ENCODE assay signal across 1 cellular context in genomic region chr20:20017001-20017851, GRCh38.
TF ChIP-seq lines count a peak whose summit lies in the region.

TSS of gene NAA20 (plus strand) at chr20:20017362. CDS start at chr20:20017397, 35 bp downstream.

TF ChIP-seq in K562, 482 proteins besides CTCF, POLR2A, EP300 and RAD21 (continued from another document and continues in another):
- no peak for TF ChIP-seq ZNF740 (CRISPR knock-in tag; IDR thresholded peaks at IDR 0.05)
- no peak for TF ChIP-seq ZNF740 (tag; IDR thresholded peaks at IDR 0.05)
- no peak for TF ChIP-seq JUN (IDR thresholded peaks at IDR 0.05; ENCODE audit: borderline replicate concordance, low read depth, low read length)
- TF ChIP-seq JUN (CRISPR knock-in tag; IDR thresholded peaks at IDR 0.05; ENCODE audit: borderline replicate concordance): no peak
- no peak for TF ChIP-seq ZNF609 (CRISPR knock-in tag; IDR thresholded peaks at IDR 0.05; ENCODE audit: borderline replicate concordance)
- TF ChIP-seq E2F5 (CRISPR knock-in tag; IDR thresholded peaks at IDR 0.05): no peak
- TF ChIP-seq POU5F1 (IDR thresholded peaks at IDR 0.05; ENCODE audit: borderline replicate concordance, low read depth, low read length, partially characterized antibody): no peak
- no peak for TF ChIP-seq BHLHE40 (IDR thresholded peaks at IDR 0.05; ENCODE audit: low read length)
- TF ChIP-seq KLF10 (CRISPR knock-in tag; IDR thresholded peaks at IDR 0.05): no peak
- no peak for TF ChIP-seq ZNF217 (CRISPR knock-in tag; IDR thresholded peaks at IDR 0.05)
- no peak; the same call in 1 of the 2 replicates for TF ChIP-seq CTBP1 (IDR thresholded peaks at IDR 0.05; ENCODE audit: borderline replicate concordance)
- no peak for TF ChIP-seq ZBED1 (IDR thresholded peaks at IDR 0.05)
- TF ChIP-seq MEF2A (IDR thresholded peaks at IDR 0.05; ENCODE audit: control insufficient read depth, low read depth, low read length): no peak
- TF ChIP-seq CC2D1A (IDR thresholded peaks at IDR 0.05): no peak
- TF ChIP-seq SP2 (IDR thresholded peaks at IDR 0.05; ENCODE audit: extremely low read depth, low read depth, low read length, poor library complexity, severe bottlenecking): no peak
- TF ChIP-seq E2F3 (CRISPR knock-in tag; IDR thresholded peaks at IDR 0.05): no peak
- TF ChIP-seq ZNF655 (CRISPR knock-in tag; IDR thresholded peaks at IDR 0.05): no peak
- TF ChIP-seq ARID2 (IDR thresholded peaks at IDR 0.05): no peak
- TF ChIP-seq KAT2B (IDR thresholded peaks at IDR 0.05; ENCODE audit: low read depth, low read length): no peak
- no peak for TF ChIP-seq ZNF274 (IDR thresholded peaks at IDR 0.05; ENCODE audit: borderline replicate concordance, low read depth, low read length)
- no peak for TF ChIP-seq ERF (CRISPR knock-in tag; IDR thresholded peaks at IDR 0.05)
- no peak for TF ChIP-seq RBM22 (IDR thresholded peaks at IDR 0.05; ENCODE audit: low read depth, low read length, poor library complexity, severe bottlenecking)
- no peak for TF ChIP-seq TFAM (CRISPR knock-in tag; conservative IDR thresholded peaks at IDR 0.05)
- no peak for TF ChIP-seq PRPF4 (IDR thresholded peaks at IDR 0.05; ENCODE audit: insufficient read depth, low read depth, low read length, poor library complexity, severe bottlenecking)
- TF ChIP-seq STAT5A (IDR thresholded peaks at IDR 0.05; ENCODE audit: borderline replicate concordance, low read length): no peak
- TF ChIP-seq ESRRA (IDR thresholded peaks at IDR 0.05; ENCODE audit: borderline replicate concordance, low read depth): no peak
- peak; percentile 64; the same call in 1 of the 2 replicates for TF ChIP-seq RREB1 (CRISPR knock-in tag; IDR thresholded peaks at IDR 0.05)
- no peak for TF ChIP-seq ZNF551 (CRISPR knock-in tag; IDR thresholded peaks at IDR 0.05)
- TF ChIP-seq POLR2H (tag; IDR thresholded peaks at IDR 0.05; ENCODE audit: low read depth): no peak
- TF ChIP-seq BCL6 (CRISPR knock-in tag; IDR thresholded peaks at IDR 0.05): no peak
- TF ChIP-seq ZBTB49 (CRISPR knock-in tag; IDR thresholded peaks at IDR 0.05; ENCODE audit: borderline replicate concordance): no peak
- TF ChIP-seq SAFB2 (IDR thresholded peaks at IDR 0.05; ENCODE audit: borderline replicate concordance, low read depth, low read length, severe bottlenecking): no peak
- no peak for TF ChIP-seq ARID3A (IDR thresholded peaks at IDR 0.05; ENCODE audit: borderline replicate concordance, low read depth, low read length)
- TF ChIP-seq KLF1 (tag; IDR thresholded peaks at IDR 0.05): no peak
- no peak for TF ChIP-seq PPARD (CRISPR knock-in tag; IDR thresholded peaks at IDR 0.05)
- TF ChIP-seq PHF20 (IDR thresholded peaks at IDR 0.05; ENCODE audit: partially characterized antibody): peak; percentile 72
- no peak for TF ChIP-seq KLF16 (IDR thresholded peaks at IDR 0.05)
- TF ChIP-seq POLR2B (IDR thresholded peaks at IDR 0.05; ENCODE audit: low read depth, partially characterized antibody): no peak
- no peak for TF ChIP-seq ZNF277 (CRISPR knock-in tag; IDR thresholded peaks at IDR 0.05; ENCODE audit: borderline replicate concordance)
